Comparison of ENCODE assay signal across 21 cellular contexts in the genomic region with DNA sequence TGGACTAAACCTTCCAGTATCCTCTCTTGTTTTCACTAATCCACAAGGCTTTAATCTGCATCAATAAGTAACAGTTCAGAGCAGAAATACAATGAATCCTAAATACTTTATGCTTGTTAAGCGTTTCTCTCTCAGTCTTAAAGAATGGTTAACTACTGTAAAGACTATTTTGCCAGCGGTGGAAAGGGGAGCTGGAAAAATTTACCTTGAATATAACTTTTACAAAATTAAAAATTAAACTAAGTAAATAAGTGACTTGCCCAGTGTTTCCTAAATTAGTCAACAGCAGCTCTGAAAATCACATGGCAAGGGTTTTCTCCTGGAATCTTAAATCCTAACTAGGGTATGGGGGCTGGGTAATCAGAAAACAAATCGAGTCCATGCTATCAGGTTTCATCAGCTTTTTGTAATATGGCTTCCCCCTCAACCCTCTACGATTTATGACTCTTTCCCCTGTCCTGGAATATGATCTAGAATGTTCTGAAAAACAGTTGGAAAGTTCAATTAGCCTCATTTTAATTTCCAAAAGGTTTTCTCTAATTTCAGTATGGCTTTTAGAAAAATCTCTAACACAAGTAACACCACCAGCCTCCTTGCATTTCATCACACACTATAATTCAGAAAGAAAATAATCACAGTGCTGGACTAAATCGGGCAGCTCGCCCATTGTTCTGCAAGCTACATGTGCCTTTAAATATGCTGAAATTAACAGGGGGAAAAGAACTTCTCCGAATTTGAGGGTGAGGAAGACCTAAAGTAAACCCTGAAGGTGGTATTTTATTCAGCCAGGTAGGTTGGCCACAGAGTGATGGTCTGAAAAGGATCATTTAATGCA.
DNase-seq lines count a peak whose midpoint lies in the region; ATAC-seq and TF ChIP-seq lines count a peak whose summit lies in the region.
"Had no signal": no experiment of that assay in that cellular context is flagged by ENCODE, and none has a peak within 500 bp of the region (broad histone marks: within the 10 kb centered on the region; RNA-seq: fewer than 3 reads in every experiment).

No MANE protein-coding gene starts in this region.

- no peak overlapping the region for H3K4me2 ChIP-seq in GM23338

- no peaks in the 10 kb centered on the region for H3K9me3 ChIP-seq in adipocyte (ENCODE audit: control insufficient read depth, low read length)
- H3K9me3 ChIP-seq in lower lobe of right lung = no peaks in the 10 kb centered on the region
- H3K9me3 ChIP-seq: SJCRH30 had no signal

- H3K36me3 ChIP-seq in GM23338 (ENCODE audit: insufficient read depth) (no peaks in the 10 kb centered on the region), adipocyte (ENCODE audit: control insufficient read depth, insufficient read depth, low read length, severe bottlenecking) (peaks cover 15% of the 10 kb centered on the region), lower lobe of right lung (peaks cover 13% of the 10 kb centered on the region)
- H3K36me3 ChIP-seq: SJCRH30 had no signal

- H3K4me3 Mint-ChIP-seq in GM23338 (no peak overlapping the region), mesothelial cell of epicardium (no peak overlapping the region)
- H3K4me3 Mint-ChIP-seq: B cell, CD14-positive monocyte, IgD-negative memory B cell had no signal

- peaks cover 8% of the 10 kb centered on the region; the same call in 2 of the 3 replicates for H3K4me1 Mint-ChIP-seq in GM23338
- H3K4me1 Mint-ChIP-seq in mesothelial cell of epicardium = peaks cover 6% of the 10 kb centered on the region
- H3K4me1 Mint-ChIP-seq: B cell, CD14-positive monocyte, IgD-negative memory B cell had no signal

- H3K27ac Mint-ChIP-seq in GM23338 (peak overlapping the region; percentile 50; the same call in 1 of the 2 replicates), mesothelial cell of epicardium (peak overlapping the region; percentile 81)
- H3K27ac Mint-ChIP-seq: B cell, CD14-positive monocyte, IgD-negative memory B cell had no signal

- intact Hi-C loops in lower lobe of right lung (cut with DNase I) = no loop called here

- DNase-seq in GM23338 (ENCODE audit: low spot score) = no peak
- DNase-seq in adipocyte (ENCODE audit: low read depth) = peak; percentile 37
- peak; percentile 58 for DNase-seq in fibroblast of peridontal ligament (ENCODE audit: extremely low read depth)
- DNase-seq in mesothelial cell of epicardium (ENCODE audit: low spot score in 2 of 2, unreplicated experiment in 2 of 2) = no peak
- DNase-seq in lower lobe of right lung = no peak
- DNase-seq in anterior cingulate cortex (lab: John Stamatoyannopoulos, UW) = no peak
- DNase-seq in stimulated activated CD4-positive, alpha-beta T cell treated with anti-CD3 and anti-CD28 coated beads, Interleukin-2, amount 100 ng/mL, for 48 hours = no peak
- DNase-seq: EL, GF-D8, GM23248, NCI-H1105, NCI-H146, NCI-H2029, NCI-H524, OCI-M1, SJCRH30 had no signal

- 0 out of 2 replicates have a peak overlapping the region, but pooled peaks have one; percentile 3 for H2AFZ ChIP-seq in GM23338
- H2AFZ ChIP-seq: GM23248 had no signal

- ATAC-seq in GM23338 (no peak), lower lobe of right lung (no peak), GM18907 (IDR thresholded peaks at IDR 0.05; ENCODE audit: unreplicated experiment) (no peak)
- ATAC-seq: HCT116 had no signal

- H3K9me3 Mint-ChIP-seq in GM23338 = no peaks in the 10 kb centered on the region
- H3K9me3 Mint-ChIP-seq in mesothelial cell of epicardium = no peaks in the 10 kb centered on the region

- H3K36me3 Mint-ChIP-seq in GM23338 (ENCODE audit: low read depth) (no peaks in the 10 kb centered on the region), mesothelial cell of epicardium (peaks cover 27% of the 10 kb centered on the region)
- H3K36me3 Mint-ChIP-seq: CD14-positive monocyte, IgD-negative memory B cell had no signal

- H3K27me3 Mint-ChIP-seq in GM23338 (ENCODE audit: insufficient read depth, low read depth, poor library complexity) (peaks cover 4% of the 10 kb centered on the region), mesothelial cell of epicardium (ENCODE audit: low read depth) (no peaks in the 10 kb centered on the region)

- no peak for TF ChIP-seq CTCF in GM23338 (conservative IDR thresholded peaks at IDR 0.05; ENCODE audit: low read depth in 2 of 2)
- no peak for TF ChIP-seq CTCF in mesothelial cell of epicardium (IDR thresholded peaks at IDR 0.05; ENCODE audit: unreplicated experiment)
- no peak for TF ChIP-seq CTCF in lower lobe of right lung (IDR thresholded peaks at IDR 0.05)

- H3F3A ChIP-seq in GM23338 (replicated peaks; ENCODE audit: low read depth) = no peaks in the 10 kb centered on the region

- H3K79me2 ChIP-seq in GM23338 (replicated peaks; ENCODE audit: insufficient read depth) = no peaks in the 10 kb centered on the region

- no peaks in the 10 kb centered on the region for H4K20me1 ChIP-seq in GM23338 (replicated peaks; ENCODE audit: insufficient read depth)

- no peaks in the 10 kb centered on the region for H3K4me1 ChIP-seq in GM23338 (ENCODE audit: insufficient read depth)
- H3K4me1 ChIP-seq in adipocyte (ENCODE audit: control insufficient read depth, insufficient read depth, low read length) = peaks cover 26% of the 10 kb centered on the region
- no peaks in the 10 kb centered on the region for H3K4me1 ChIP-seq in lower lobe of right lung
- H3K4me1 ChIP-seq: SJCRH30 had no signal

- no peak overlapping the region for H3K4me3 ChIP-seq in GM23338
- H3K4me3 ChIP-seq in adipocyte (ENCODE audit: low read length) = no peak overlapping the region
- H3K4me3 ChIP-seq in lower lobe of right lung = no peak overlapping the region
- H3K4me3 ChIP-seq: GM23248, SJCRH30 had no signal

- H3K9ac ChIP-seq in adipocyte (ENCODE audit: low read length) = peak overlapping the region; percentile 15
- H3K9ac ChIP-seq: GM23248 had no signal

- H3K27me3 ChIP-seq in GM23338 (ENCODE audit: insufficient read depth) (no peaks in the 10 kb centered on the region), adipocyte (replicated peaks; ENCODE audit: control insufficient read depth, insufficient read depth, low read length) (no peaks in the 10 kb centered on the region), lower lobe of right lung (ENCODE audit: low read depth) (no peaks in the 10 kb centered on the region)
- H3K27me3 ChIP-seq: SJCRH30 had no signal

- H3K9me2 ChIP-seq in GM23338 (ENCODE audit: insufficient read depth) = no peaks in the 10 kb centered on the region; the same call in 1 of the 2 replicates

- H3K27ac ChIP-seq in GM23338 (ENCODE audit: low read depth) (no peak overlapping the region), lower lobe of right lung (no peak overlapping the region)
- H3K27ac ChIP-seq: GM23248, SJCRH30 had no signal

TF ChIP-seq in GM23338, 12 proteins besides CTCF, POLR2A, EP300 and RAD21 (continues in another document):
- TF ChIP-seq ZNF114 (CRISPR knock-in tag; IDR thresholded peaks at IDR 0.05) (no peak), EZH2phosphoT487 (IDR thresholded peaks at IDR 0.05; ENCODE audit: unreplicated experiment) (no peak), CREB1 (CRISPR knock-in tag; IDR thresholded peaks at IDR 0.05; ENCODE audit: low read depth) (no peak), NANOG (IDR thresholded peaks at IDR 0.05; ENCODE audit: borderline replicate concordance) (no peak), EZH2 (IDR thresholded peaks at IDR 0.05; ENCODE audit: low read depth, unreplicated experiment) (no peak), ZNF331 (CRISPR knock-in tag; IDR thresholded peaks at IDR 0.05; ENCODE audit: low read depth) (no peak), STAT1 (IDR thresholded peaks at IDR 0.05; ENCODE audit: unreplicated experiment) (no peak), JUNB (IDR thresholded peaks at IDR 0.05; ENCODE audit: unreplicated experiment) (no peak), POLR2AphosphoS5 (IDR thresholded peaks at IDR 0.05; ENCODE audit: low read depth) (no peak)
- TF ChIP-seq, protein P1, sequence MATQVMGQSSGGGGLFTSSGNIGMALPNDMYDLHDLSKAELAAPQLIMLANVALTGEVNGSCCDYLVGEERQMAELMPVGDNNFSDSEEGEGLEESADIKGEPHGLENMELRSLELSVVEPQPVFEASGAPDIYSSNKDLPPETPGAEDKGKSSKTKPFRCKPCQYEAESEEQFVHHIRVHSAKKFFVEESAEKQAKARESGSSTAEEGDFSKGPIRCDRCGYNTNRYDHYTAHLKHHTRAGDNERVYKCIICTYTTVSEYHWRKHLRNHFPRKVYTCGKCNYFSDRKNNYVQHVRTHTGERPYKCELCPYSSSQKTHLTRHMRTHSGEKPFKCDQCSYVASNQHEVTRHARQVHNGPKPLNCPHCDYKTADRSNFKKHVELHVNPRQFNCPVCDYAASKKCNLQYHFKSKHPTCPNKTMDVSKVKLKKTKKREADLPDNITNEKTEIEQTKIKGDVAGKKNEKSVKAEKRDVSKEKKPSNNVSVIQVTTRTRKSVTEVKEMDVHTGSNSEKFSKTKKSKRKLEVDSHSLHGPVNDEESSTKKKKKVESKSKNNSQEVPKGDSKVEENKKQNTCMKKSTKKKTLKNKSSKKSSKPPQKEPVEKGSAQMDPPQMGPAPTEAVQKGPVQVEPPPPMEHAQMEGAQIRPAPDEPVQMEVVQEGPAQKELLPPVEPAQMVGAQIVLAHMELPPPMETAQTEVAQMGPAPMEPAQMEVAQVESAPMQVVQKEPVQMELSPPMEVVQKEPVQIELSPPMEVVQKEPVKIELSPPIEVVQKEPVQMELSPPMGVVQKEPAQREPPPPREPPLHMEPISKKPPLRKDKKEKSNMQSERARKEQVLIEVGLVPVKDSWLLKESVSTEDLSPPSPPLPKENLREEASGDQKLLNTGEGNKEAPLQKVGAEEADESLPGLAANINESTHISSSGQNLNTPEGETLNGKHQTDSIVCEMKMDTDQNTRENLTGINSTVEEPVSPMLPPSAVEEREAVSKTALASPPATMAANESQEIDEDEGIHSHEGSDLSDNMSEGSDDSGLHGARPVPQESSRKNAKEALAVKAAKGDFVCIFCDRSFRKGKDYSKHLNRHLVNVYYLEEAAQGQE (IDR thresholded peaks at IDR 0.05; ENCODE audit: unreplicated experiment) = no peak
- TF ChIP-seq, protein P2, sequence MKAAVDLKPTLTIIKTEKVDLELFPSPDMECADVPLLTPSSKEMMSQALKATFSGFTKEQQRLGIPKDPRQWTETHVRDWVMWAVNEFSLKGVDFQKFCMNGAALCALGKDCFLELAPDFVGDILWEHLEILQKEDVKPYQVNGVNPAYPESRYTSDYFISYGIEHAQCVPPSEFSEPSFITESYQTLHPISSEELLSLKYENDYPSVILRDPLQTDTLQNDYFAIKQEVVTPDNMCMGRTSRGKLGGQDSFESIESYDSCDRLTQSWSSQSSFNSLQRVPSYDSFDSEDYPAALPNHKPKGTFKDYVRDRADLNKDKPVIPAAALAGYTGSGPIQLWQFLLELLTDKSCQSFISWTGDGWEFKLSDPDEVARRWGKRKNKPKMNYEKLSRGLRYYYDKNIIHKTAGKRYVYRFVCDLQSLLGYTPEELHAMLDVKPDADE (IDR thresholded peaks at IDR 0.05) = no peak

Comparison
In these comparisons a context has a peak if more than half of its experiments do, and no peak if none do; other contexts are left out.
1. DNase-seq: peak in adipocyte (single experiment) and fibroblast of peridontal ligament (single experiment); none in GM23338 (single experiment), mesothelial cell of epicardium (0 of 2), lower lobe of right lung (single experiment), anterior cingulate cortex (0 of 58) and stimulated activated CD4-positive, alpha-beta T cell treated with anti-CD3 and anti-CD28 coated beads, Interleukin-2, amount 100 ng/mL, for 48 hours (0 of 2).